In the genomic region with DNA sequence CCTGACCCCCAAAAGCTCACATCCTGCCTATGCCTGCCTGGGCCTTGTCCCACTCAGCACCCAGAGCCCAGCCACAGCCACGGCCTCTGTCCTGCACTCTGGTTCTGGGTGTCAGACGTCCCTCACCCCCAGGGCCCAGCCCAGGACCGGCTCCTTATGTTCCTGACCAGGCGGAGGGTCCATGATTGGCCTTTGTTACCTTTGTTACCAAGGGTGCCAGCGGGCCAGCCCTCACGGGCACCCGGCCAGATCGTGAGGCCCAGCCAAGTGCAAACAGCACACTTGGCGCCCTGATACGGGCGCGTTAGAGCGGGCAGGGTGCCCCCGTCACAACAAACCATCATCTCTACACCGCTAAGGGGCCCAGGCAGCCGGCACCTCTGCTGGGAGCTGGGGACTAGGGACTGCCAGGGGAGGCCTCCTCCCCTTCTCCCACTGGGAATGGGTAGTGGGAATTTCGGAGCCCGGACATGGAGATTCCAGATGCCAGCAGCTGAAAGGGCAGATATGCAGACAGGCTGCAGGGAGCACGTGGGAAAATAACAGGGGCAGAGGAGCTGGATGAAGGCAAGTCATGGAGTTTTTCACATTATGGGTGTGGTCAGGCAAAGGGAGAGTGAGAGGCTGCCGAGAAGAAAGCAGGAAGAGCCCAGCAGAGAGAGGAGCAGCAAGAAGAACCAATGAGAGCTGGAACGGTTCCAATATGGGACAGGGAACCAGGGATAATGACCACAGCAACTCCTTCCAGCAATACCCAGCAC, we compare ENCODE assay signal across 9 cellular contexts. TPM values are rescaled to one million over a fixed set of nuclear protein-coding genes. Genes with fewer than 3 reads are reported as not detected.
DNase-seq lines count a peak whose midpoint lies in the region; ATAC-seq, FAIRE-seq and TF ChIP-seq lines count a peak whose summit lies in the region.
"Had no signal": no experiment of that assay in that cellular context is flagged by ENCODE, and none has a peak within 500 bp of the region (broad histone marks: within the 10 kb centered on the region; RNA-seq: fewer than 3 reads in every experiment).

No MANE protein-coding gene starts in this region.

- POLR2A ChIA-PET in HEK293 (lab: Yijun Ruan, JAX): no interaction called here

- FAIRE-seq in frontal cortex (lab: Jason Lieb, UNC): no peak

- no peak overlapping the region for H3K4me3 Mint-ChIP-seq in nephron progenitor cell

- no peak for TF ChIP-seq CTCF in HEK293 (tag by site-specific recombination; IDR thresholded peaks at IDR 0.05)
- TF ChIP-seq CTCF in Peyer's patch (IDR thresholded peaks at IDR 0.05): no peak
- no peak for TF ChIP-seq CTCF in cardiac muscle cell (IDR thresholded peaks at IDR 0.05; ENCODE audit: low read depth, low read length)
- TF ChIP-seq CTCF in nephron progenitor cell (IDR thresholded peaks at IDR 0.05): no peak

- TF ChIP-seq POLR2A in Peyer's patch (IDR thresholded peaks at IDR 0.05): no peak

- H3K4me3 ChIP-seq in HEK293 (ENCODE audit: low read depth, low read length): no peak overlapping the region
- no peak overlapping the region for H3K4me3 ChIP-seq in Peyer's patch
- no peak overlapping the region for H3K4me3 ChIP-seq in cardiac muscle cell
- peak overlapping the region in 1 of 3 donors; percentile 35 for H3K4me3 ChIP-seq in skeletal muscle tissue (ENCODE audit: low read length in 3 of 3)

- H3K4me1 ChIP-seq in HEK293 (ENCODE audit: control insufficient read depth, insufficient read depth, low read length): no peaks in the 10 kb centered on the region
- peaks cover 0 to 70% (median 9%) of the 10 kb centered on the region in 4 donors for H3K4me1 ChIP-seq in Peyer's patch
- H3K4me1 ChIP-seq in cardiac muscle cell (ENCODE audit: low read depth): peaks cover 68% of the 10 kb centered on the region
- peaks cover 59 to 65% (median 59%) of the 10 kb centered on the region in 3 donors for H3K4me1 ChIP-seq in skeletal muscle tissue (ENCODE audit: control insufficient read depth in 3 of 3, insufficient read depth in 3 of 3, low read length in 3 of 3)

- H3K9me3 ChIP-seq in HEK293 (ENCODE audit: control insufficient read depth, insufficient read depth, low read depth, low read length) (no peaks in the 10 kb centered on the region), Peyer's patch (no peaks in the 10 kb centered on the region), cardiac muscle cell (ENCODE audit: low read depth) (no peaks in the 10 kb centered on the region), skeletal muscle tissue (ENCODE audit: control insufficient read depth in 3 of 3, low read length in 3 of 3) (no peaks in the 10 kb centered on the region)

- no peak overlapping the region for H3K27ac Mint-ChIP-seq in nephron progenitor cell

- H3K9me3 Mint-ChIP-seq in nephron progenitor cell: no peaks in the 10 kb centered on the region

- H3K36me3 Mint-ChIP-seq in nephron progenitor cell (ENCODE audit: low read depth): peaks cover 5% of the 10 kb centered on the region

- H3K36me3 ChIP-seq in HEK293 (ENCODE audit: control insufficient read depth in 2 of 2, insufficient read depth in 1 of 2, low read length in 2 of 2): no peaks in the 10 kb centered on the region
- no peaks in the 10 kb centered on the region for H3K36me3 ChIP-seq in Peyer's patch
- no peaks in the 10 kb centered on the region for H3K36me3 ChIP-seq in cardiac muscle cell
- H3K36me3 ChIP-seq in skeletal muscle tissue (ENCODE audit: control insufficient read depth in 3 of 3, insufficient read depth in 3 of 3, low read length in 3 of 3): no peaks in the 10 kb centered on the region

- DNase-seq in Peyer's patch: peak in 1 of 3 donors; percentile 76
- no peak for DNase-seq in cardiac muscle cell (ENCODE audit: low read depth in 1 of 2, low spot score in 1 of 2)
- no peak for DNase-seq in frontal cortex (ENCODE audit: low spot score in 2 of 2)
- DNase-seq in nephron progenitor cell: no peak
- no peak for DNase-seq in SIG-M5 treated with dmso at 0.1 percent for 504 hours (lab: John Stamatoyannopoulos, UW; ENCODE audit: unreplicated experiment)
- DNase-seq: activated gamma-delta T cell had no signal

- no peak overlapping the region for H3K27ac ChIP-seq in HEK293 (ENCODE audit: extremely low read depth, low read depth, low read length)
- peak overlapping the region; percentile 17 to 88 (median 36) for H3K27ac ChIP-seq in Peyer's patch
- peak overlapping the region; percentile 99 for H3K27ac ChIP-seq in cardiac muscle cell
- peak overlapping the region; percentile 72 for H3K27ac ChIP-seq in skeletal muscle tissue (ENCODE audit: low read depth, low read length)

- peaks cover 52% of the 10 kb centered on the region for H3K4me1 Mint-ChIP-seq in nephron progenitor cell

- H3K27me3 Mint-ChIP-seq in nephron progenitor cell (ENCODE audit: low read depth, poor library complexity): no peaks in the 10 kb centered on the region

- ATAC-seq in HG03521 (IDR thresholded peaks at IDR 0.05; ENCODE audit: unreplicated experiment): no peak

- H3K9ac ChIP-seq in skeletal muscle tissue (ENCODE audit: low read depth in 1 of 3, low read length in 3 of 3): peak overlapping the region in 1 of 3 donors; percentile 50

- CTCF ChIA-PET in HEK293 (lab: Yijun Ruan, JAX): interaction anchor here (0.7 kb wide), 1 partner anchor 23 kb away, joined by 3 read pairs; no protein-coding TSS in a partner anchor

- H3K27me3 ChIP-seq in Peyer's patch: no peaks in the 10 kb centered on the region
- no peaks in the 10 kb centered on the region for H3K27me3 ChIP-seq in cardiac muscle cell
- H3K27me3 ChIP-seq in skeletal muscle tissue (ENCODE audit: control insufficient read depth in 3 of 3, insufficient read depth in 3 of 3, low read length in 3 of 3): no peaks in the 10 kb centered on the region

TF ChIP-seq in HEK293, 187 proteins besides CTCF, POLR2A, EP300 and RAD21:
- TF ChIP-seq ZNF571 (tag by site-specific recombination; IDR thresholded peaks at IDR 0.05) (no peak), IKZF3 (tag by site-specific recombination; IDR thresholded peaks at IDR 0.05) (0 out of 2 replicates have a peak, but pooled peaks have one; percentile 20), PRDM1 (tag by site-specific recombination; IDR thresholded peaks at IDR 0.05) (0 out of 2 replicates have a peak, but pooled peaks have one; percentile 22)
TF ChIP-seq in HEK293: peak in this region for 2.

RNA-seq across cellular contexts. Expression of a gene that starts 22.1 kb away (rescaled TPM):
- total RNA-seq in Peyer's patch (100 to 1,000 TPM in 3 of 4 donors, 10 to 100 TPM in 1; 68.7 to 199 (median 122) TPM), cardiac muscle cell (112 and 193 TPM in 2 replicates), skeletal muscle tissue (152 TPM), frontal cortex (4.5 TPM)
- 62.3 and 96.2 TPM in 2 replicates for polyA plus RNA-seq in cardiac muscle cell

Comparison
In these comparisons a context has a peak if more than half of its experiments do, and no peak if none do; other contexts are left out.
1. RNA of a gene that starts 22.1 kb away (total RNA-seq): 112 to 193 TPM in cardiac muscle cell, 152 TPM in skeletal muscle tissue (single experiment) and 68.7 to 199 TPM in Peyer's patch; 4.5 TPM in frontal cortex (single experiment); every median in the first group is over 10 times any median in the second.